ENCODE assay signal across 8 cellular contexts in the genomic region with DNA sequence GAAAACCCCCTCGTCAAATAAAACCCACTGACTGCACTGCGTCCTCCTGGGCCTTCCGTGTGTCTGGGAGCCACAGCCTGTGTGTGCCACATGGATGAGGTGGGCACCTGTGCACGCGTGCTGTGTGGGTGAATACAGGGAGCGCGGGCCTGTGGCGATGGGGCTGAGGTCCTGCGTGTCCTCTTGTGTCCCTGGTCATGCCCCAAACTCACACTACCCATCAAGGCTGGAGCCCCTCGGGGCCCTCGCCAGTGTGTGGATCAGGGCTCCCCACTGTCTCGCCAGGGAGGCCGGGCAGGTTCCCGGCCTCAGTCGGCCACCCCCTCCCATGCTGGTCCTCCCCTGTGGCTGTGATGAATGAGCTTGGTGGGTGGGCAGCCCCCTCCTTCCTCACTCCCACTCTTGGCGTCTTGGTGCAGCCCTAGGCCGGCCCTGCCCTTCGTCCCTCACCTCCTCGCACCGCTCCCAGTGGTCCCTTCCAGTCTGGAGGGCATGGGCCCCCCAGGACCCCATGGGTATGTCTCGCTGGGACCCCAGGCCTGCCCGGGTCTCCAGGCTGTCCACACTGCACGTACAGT. TPM values are rescaled to one million over a fixed set of nuclear protein-coding genes. Genes with fewer than 3 reads are reported as not detected.
DNase-seq lines count a peak whose midpoint lies in the region; ATAC-seq and TF ChIP-seq lines count a peak whose summit lies in the region.

No MANE protein-coding gene starts in this region.

- H3K9me3 ChIP-seq in Panc1 (ENCODE audit: control insufficient read depth, insufficient read depth, low read depth, low read length): no peaks in the 10 kb centered on the region
- no peaks in the 10 kb centered on the region for H3K9me3 ChIP-seq in fibroblast of lung (ENCODE audit: control insufficient read depth, insufficient read depth, low read depth, low read length)

- H3K27me3 ChIP-seq in GM06990 (replicated peaks; ENCODE audit: control insufficient read depth, insufficient read depth, low read length) (peaks cover 1% of the 10 kb centered on the region), Panc1 (ENCODE audit: control insufficient read depth, insufficient read depth, low read length) (no peaks in the 10 kb centered on the region), fibroblast of lung (ENCODE audit: control insufficient read depth, insufficient read depth, low read length) (no peaks in the 10 kb centered on the region)

- intact Hi-C loops in Panc1 (cut with micrococcal nuclease; ENCODE audit: unreplicated experiment) (no loop called here), sciatic nerve (cut with DNase I) (loop anchor here (10.0 kb wide), 1 partner anchor 1483 kb away; no protein-coding TSS in a partner anchor)

- no peak overlapping the region for H3K9ac ChIP-seq in fibroblast of lung (ENCODE audit: insufficient read depth, low read length)

- ATAC-seq in Panc1: no peak
- no peak for ATAC-seq in sciatic nerve

- H3K4me1 ChIP-seq in Panc1 (ENCODE audit: control insufficient read depth, insufficient read depth, low read length) (peaks cover 56% of the 10 kb centered on the region), fibroblast of lung (ENCODE audit: control insufficient read depth, extremely low read depth, insufficient read depth, low read length) (peaks cover 34% of the 10 kb centered on the region)

- H3K79me2 ChIP-seq in fibroblast of lung (ENCODE audit: control insufficient read depth, insufficient read depth, low read length): peaks cover 30% of the 10 kb centered on the region

- no peak overlapping the region for H2AFZ ChIP-seq in fibroblast of lung (ENCODE audit: low read length)

- H3K4me3 ChIP-seq in GM06990 (replicated peaks; ENCODE audit: low read depth, low read length): peak overlapping the region; percentile 50
- peak overlapping the region; percentile 78 to 82 for H3K4me3 ChIP-seq in Panc1 (ENCODE audit: low read depth in 2 of 2, low read length in 2 of 2)
- H3K4me3 ChIP-seq in fibroblast of lung (replicated peaks in 1 of 4; ENCODE audit: control extremely low read depth in 1 of 4, insufficient read depth in 1 of 4, low read depth in 3 of 4, low read length in 4 of 4): peak overlapping the region; percentile 46 to 60 (median 54)
- H3K4me3 ChIP-seq in retinal pigment epithelial cell (ENCODE audit: low read length): peak overlapping the region; percentile 50

- CTCF ChIA-PET in Panc1 (lab: Charles Lee): interaction anchor here (0.6 kb wide), 1 partner anchor 326 kb away, joined by 14 read pairs; no protein-coding TSS in a partner anchor

- no peak for TF ChIP-seq CTCF in GM06990 (IDR thresholded peaks at IDR 0.05; ENCODE audit: insufficient read depth, low read length, poor library complexity, severe bottlenecking)
- TF ChIP-seq CTCF in Panc1 (IDR thresholded peaks at IDR 0.05): no peak
- TF ChIP-seq CTCF in fibroblast of lung (conservative IDR thresholded peaks at IDR 0.05 in 1 of 2, IDR thresholded peaks at IDR 0.05 in 1 of 2; ENCODE audit: low read depth in 1 of 2, low read length in 2 of 2): no peak
- TF ChIP-seq CTCF in retinal pigment epithelial cell (conservative IDR thresholded peaks at IDR 0.05; ENCODE audit: low read depth, low read length): no peak

- DNase-seq in GM06990 (ENCODE audit: extremely low read depth, insufficient read length): no peak
- no peak for DNase-seq in Panc1 (ENCODE audit: low read depth, low spot score)
- DNase-seq in fibroblast of lung (ENCODE audit: low read depth in 2 of 2): no peak
- DNase-seq in retinal pigment epithelial cell (ENCODE audit: low read depth): no peak
- DNase-seq in sciatic nerve (ENCODE audit: low spot score): no peak
- DNase-seq in HUDEP-2 (lab: John Stamatoyannopoulos, UW; ENCODE audit: unreplicated experiment in 76 of 76): no peak
- DNase-seq in cerebellar nuclear complex (lab: John Stamatoyannopoulos, UW): no peak
- DNase-seq in NCI-H2171 (lab: John Stamatoyannopoulos, UW): no peak

- in situ Hi-C loops in Panc1 (cut with HindIII; ENCODE audit: low pct_unique_long_range_greater_than_20kb, low sequenced_read_pairs): no loop called here

- peak overlapping the region; percentile 79 for H3K27ac ChIP-seq in Panc1 (ENCODE audit: low read length)
- no peak overlapping the region for H3K27ac ChIP-seq in fibroblast of lung (ENCODE audit: insufficient read depth, low read length)

- POLR2A ChIA-PET in Panc1 (lab: Charles Lee): interaction anchor here (1.5 to 2.5 kb wide), 2 partner anchors 13 to 16 kb away, joined by 4 to 8 read pairs; no protein-coding TSS in a partner anchor

- peak overlapping the region; percentile 91 for H3K4me2 ChIP-seq in fibroblast of lung (ENCODE audit: extremely low read depth, insufficient read depth, low read length)

- BruUV-seq in Panc1 (replicated peaks; lab: Mats Ljungman, UMichigan): no TSS peak

- H3K36me3 ChIP-seq in GM06990 (ENCODE audit: control insufficient read depth, insufficient read depth, low read length): peaks cover 2% of the 10 kb centered on the region; the same call in 1 of the 2 replicates
- H3K36me3 ChIP-seq in Panc1 (ENCODE audit: control insufficient read depth, insufficient read depth, low read length): peaks cover 5% of the 10 kb centered on the region; the same call in 1 of the 2 replicates
- peaks cover 11% of the 10 kb centered on the region for H3K36me3 ChIP-seq in fibroblast of lung (ENCODE audit: control insufficient read depth, insufficient read depth, low read length)

- no peaks in the 10 kb centered on the region for H4K20me1 ChIP-seq in fibroblast of lung (ENCODE audit: control insufficient read depth, extremely low read depth, insufficient read depth, low read length)

RNA-seq across cellular contexts. Expression of a gene that starts 0.7 kb away (rescaled TPM):
- total RNA-seq in Panc1 (2021; ENCODE audit: unreplicated experiment) (680 TPM), fibroblast of lung (408 and 547 TPM in 2 replicates), sciatic nerve (263 TPM)
- polyA plus RNA-seq in Panc1 (2012; ENCODE audit: insufficient read length): 1,015 TPM
- polyA plus RNA-seq in fibroblast of lung: 711 and 748 TPM in 2 replicates
- 822 and 945 TPM in 2 replicates for polyA plus RNA-seq in fibroblast of lung (2012)
- polyA minus RNA-seq in fibroblast of lung (ENCODE audit: low replicate concordance): 953 and 983 TPM in 2 replicates

RNA-seq across cellular contexts. Expression of a gene that starts 4.3 kb away (rescaled TPM):
- 132 TPM for total RNA-seq in Panc1 (2021; ENCODE audit: unreplicated experiment)
- polyA plus RNA-seq in Panc1 (2012; ENCODE audit: insufficient read length): 167 TPM
- 0.66 and 1.0 TPM in 2 replicates for total RNA-seq in fibroblast of lung
- polyA plus RNA-seq in fibroblast of lung: 0.11 and 0.82 TPM in 2 replicates
- polyA plus RNA-seq in fibroblast of lung (2012): 0.98 and 2.6 TPM in 2 replicates
- polyA minus RNA-seq in fibroblast of lung (ENCODE audit: low replicate concordance): 2.1 TPM in 1 of 2 replicates, not detected in the other
- 8.7 TPM for total RNA-seq in sciatic nerve

RNA-seq across cellular contexts. Expression of a gene that starts 10.3 kb away (rescaled TPM):
- total RNA-seq in Panc1 (2021; ENCODE audit: unreplicated experiment) (673 TPM), fibroblast of lung (106 and 196 TPM in 2 replicates), sciatic nerve (85.2 TPM)
- 2,061 TPM for polyA plus RNA-seq in Panc1 (2012; ENCODE audit: insufficient read length)
- 181 and 317 TPM in 2 replicates for polyA plus RNA-seq in fibroblast of lung
- 609 and 1,027 TPM in 2 replicates for polyA plus RNA-seq in fibroblast of lung (2012)
- polyA minus RNA-seq in fibroblast of lung (ENCODE audit: low replicate concordance): 267 and 318 TPM in 2 replicates

RNA-seq across cellular contexts. Expression of a gene that starts 10.6 kb away (rescaled TPM):
- total RNA-seq in Panc1 (2021; ENCODE audit: unreplicated experiment) (187 TPM), fibroblast of lung (133 and 191 TPM in 2 replicates), sciatic nerve (118 TPM)
- polyA plus RNA-seq in Panc1 (2012; ENCODE audit: insufficient read length): 257 TPM
- 102 and 133 TPM in 2 replicates for polyA plus RNA-seq in fibroblast of lung
- polyA plus RNA-seq in fibroblast of lung (2012): 163 and 243 TPM in 2 replicates
- 92.1 and 173 TPM in 2 replicates for polyA minus RNA-seq in fibroblast of lung (ENCODE audit: low replicate concordance)

RNA-seq across cellular contexts. Expression of a gene that starts 13.3 kb away (rescaled TPM):
- total RNA-seq in Panc1 (2021; ENCODE audit: unreplicated experiment): 244 TPM
- 377 TPM for polyA plus RNA-seq in Panc1 (2012; ENCODE audit: insufficient read length)
- 16.2 and 33.9 TPM in 2 replicates for total RNA-seq in fibroblast of lung
- 16.2 and 17.0 TPM in 2 replicates for polyA plus RNA-seq in fibroblast of lung
- polyA plus RNA-seq in fibroblast of lung (2012): 65.5 and 80.5 TPM in 2 replicates
- 108 and 136 TPM in 2 replicates for polyA minus RNA-seq in fibroblast of lung (ENCODE audit: low replicate concordance)
- total RNA-seq in sciatic nerve: 174 TPM

Comparison
In these comparisons a context has a peak if more than half of its experiments do, and no peak if none do; other contexts are left out.
1. RNA of a gene that starts 4.3 kb away (total RNA-seq): 132 TPM in Panc1 (single experiment); 8.7 TPM in sciatic nerve (single experiment) and 0.66 to 1.0 TPM in fibroblast of lung; every median in the first group is over 10 times any median in the second.
2. Peak in every context shown above with its lines, with median percentiles within 50 percentile points of each other: H3K4me3 ChIP-seq.